In genomic region chr6:83615025-83615999, GRCh38 we compare ENCODE assay signal across 8 cellular contexts.
DNase-seq lines count a peak whose midpoint lies in the region; ATAC-seq, FAIRE-seq and TF ChIP-seq lines count a peak whose summit lies in the region.

No MANE protein-coding gene starts in this region.

- no peak for TF ChIP-seq POLR2A in testis (IDR thresholded peaks at IDR 0.05)

- H3K27ac ChIP-seq in Karpas-422 (ENCODE audit: low read length) (no peak overlapping the region), SK-N-SH (ENCODE audit: low read depth in 2 of 2, low read length in 1 of 2) (peak overlapping the region; percentile 29 to 100; a peak in 3 of 4 replicates), foreskin keratinocyte (no peak overlapping the region), testis (no peak overlapping the region)

- POLR2A ChIA-PET in SK-N-SH (lab: Yijun Ruan, JAX): interaction anchor here (1.4 to 1.8 kb wide), 3 partner anchors 94 to 244 kb away, joined by 4 to 27 read pairs (median 15); partner anchors contain the start of genes CYB5R4, RIPPLY2 and SNAP91

- H3K27me3 ChIP-seq in Karpas-422 (ENCODE audit: low read length): no peaks in the 10 kb centered on the region
- H3K27me3 ChIP-seq in SK-N-SH (ENCODE audit: insufficient read depth): no peaks in the 10 kb centered on the region
- H3K27me3 ChIP-seq in foreskin keratinocyte: no peaks in the 10 kb centered on the region
- no peaks in the 10 kb centered on the region for H3K27me3 ChIP-seq in testis

- peak; percentile 68 for ATAC-seq in foreskin keratinocyte

- 23% methylated on average over 6 of the region's 6 CpGs for WGBS in SK-N-SH (ENCODE audit: low lambda C conversion rate)
- WGBS in testis, 2 donors: 67 to 73% methylated on average over 6 of the region's 6 CpGs

- no peak for FAIRE-seq in GM19239 (lab: Jason Lieb, UNC)

- H3K79me2 ChIP-seq in Karpas-422 (ENCODE audit: low read length) (no peaks in the 10 kb centered on the region), SK-N-SH (ENCODE audit: insufficient read depth) (no peaks in the 10 kb centered on the region)

- CTCF ChIA-PET in SK-N-SH (lab: Yijun Ruan, JAX): interaction anchor here (0.6 to 2.3 kb wide), 28 partner anchors 9 to 612 kb away, joined by 3 to 9 read pairs (median 3); partner anchors contain the start of genes CEP162, CYB5R4, DOP1A and RIPPLY2

- H3K9me3 ChIP-seq in Karpas-422 (ENCODE audit: low read length) (no peaks in the 10 kb centered on the region), SK-N-SH (no peaks in the 10 kb centered on the region), testis (no peaks in the 10 kb centered on the region)

- H3K9me2 ChIP-seq in Karpas-422 (replicated peaks; ENCODE audit: insufficient read depth, low read length) (no peaks in the 10 kb centered on the region), SK-N-SH (no peaks in the 10 kb centered on the region)

- H2AFZ ChIP-seq in Karpas-422 (ENCODE audit: low read length) (no peak overlapping the region), SK-N-SH (ENCODE audit: low read depth) (peak overlapping the region; percentile 80; the same call in 1 of the 2 replicates)

- H3K4me1 ChIP-seq in Karpas-422 (ENCODE audit: low read length) (no peaks in the 10 kb centered on the region), SK-N-SH (ENCODE audit: control insufficient read depth in 1 of 2, insufficient read depth in 2 of 2, low read depth in 1 of 2, low read length in 1 of 2) (peaks cover 0 to 34% of the 10 kb centered on the region in 2 experiments; a peak in 2 of 4 replicates), foreskin keratinocyte (no peaks in the 10 kb centered on the region), testis (no peaks in the 10 kb centered on the region)

- H3K36me3 ChIP-seq in Karpas-422 (ENCODE audit: insufficient read depth, low read length) (no peaks in the 10 kb centered on the region), SK-N-SH (replicated peaks in 1 of 2; ENCODE audit: control insufficient read depth in 1 of 2, insufficient read depth in 2 of 2, low read length in 1 of 2) (no peaks in the 10 kb centered on the region), testis (ENCODE audit: low read depth, missing control alignments) (no peaks in the 10 kb centered on the region)

- TF ChIP-seq RAD21 in SK-N-SH (IDR thresholded peaks at IDR 0.05; ENCODE audit: low read length): peak; percentile 67

- peak in 1 of 2 experiments; percentile 91; a peak in 2 of 4 replicates for TF ChIP-seq EP300 in SK-N-SH (IDR thresholded peaks at IDR 0.05; ENCODE audit: borderline replicate concordance in 1 of 2, low read depth in 1 of 2, low read length in 1 of 2)

- no peaks in the 10 kb centered on the region for H3F3A ChIP-seq in SK-N-SH (replicated peaks; ENCODE audit: insufficient read depth)

- H3K4me2 ChIP-seq in Karpas-422 (ENCODE audit: low read depth, low read length, poor library complexity, severe bottlenecking) (no peak overlapping the region), SK-N-SH (0 out of 2 replicates have a peak overlapping the region, but pooled peaks have one; percentile 34)

- peak; percentile 36 for DNase-seq in COR-L47 (lab: John Stamatoyannopoulos, UW)
- DNase-seq in GM19239 (ENCODE audit: insufficient read length, low spot score): peak; percentile 5
- DNase-seq in Karpas-422: peak; percentile 72
- peak; percentile 71 for DNase-seq in SK-N-SH
- peak in 1 of 2 donors; percentile 27 for DNase-seq in foreskin keratinocyte
- no peak for DNase-seq in testis
- DNase-seq in stimulated activated CD4-positive, alpha-beta T cell treated with anti-CD3 and anti-CD28 coated beads, Interleukin-4, amount 100 ng/mL, for 1 hour: no peak
- no peak for DNase-seq in NCI-H1048 (lab: John Stamatoyannopoulos, UW)

- H3K4me3 ChIP-seq in Karpas-422 (ENCODE audit: low read length) (no peak overlapping the region), SK-N-SH (ENCODE audit: low read depth in 2 of 2, low read length in 1 of 2) (peak overlapping the region in 1 of 2 experiments; percentile 29; a peak in 3 of 4 replicates), testis (no peak overlapping the region)

- intact Hi-C loops in testis (cut with DNase I; ENCODE audit: low total_unique reads): no loop called here

- H4K20me1 ChIP-seq in Karpas-422 (ENCODE audit: insufficient read depth, low read depth, low read length): no peaks in the 10 kb centered on the region
- H4K20me1 ChIP-seq in SK-N-SH (ENCODE audit: insufficient read depth): no peaks in the 10 kb centered on the region

- H3K9ac ChIP-seq in Karpas-422 (ENCODE audit: low read length) (no peak overlapping the region), SK-N-SH (no peak overlapping the region)

- TF ChIP-seq CTCF in SK-N-SH (IDR thresholded peaks at IDR 0.05): peak; percentile 79
- TF ChIP-seq CTCF in foreskin keratinocyte (conservative IDR thresholded peaks at IDR 0.05): peak; percentile 66
- peak; percentile 27 to 72 (median 34) for TF ChIP-seq CTCF in testis (IDR thresholded peaks at IDR 0.05)

TF ChIP-seq in SK-N-SH, 30 proteins besides CTCF, POLR2A, EP300 and RAD21:
- no peak for TF ChIP-seq MAX (IDR thresholded peaks at IDR 0.05; ENCODE audit: low read depth)
- TF ChIP-seq SMC3 (IDR thresholded peaks at IDR 0.05; ENCODE audit: low read depth, low read length): peak; percentile 56
- TF ChIP-seq TCF12 (IDR thresholded peaks at IDR 0.05): peak; percentile 49; the same call in 1 of the 2 replicates
- TF ChIP-seq MXI1 (IDR thresholded peaks at IDR 0.05; ENCODE audit: low read depth, low read length): peak; percentile 34; the same call in 1 of the 2 replicates
- TF ChIP-seq GABPA (IDR thresholded peaks at IDR 0.05; ENCODE audit: low read depth): 0 out of 2 replicates have a peak, but pooled peaks have one; percentile 13
- TF ChIP-seq FOXJ3 (CRISPR knock-in tag; IDR thresholded peaks at IDR 0.05): peak; percentile 60
- TF ChIP-seq NFIC (IDR thresholded peaks at IDR 0.05; ENCODE audit: borderline replicate concordance): no peak
- peak; percentile 82 for TF ChIP-seq RCOR1 (IDR thresholded peaks at IDR 0.05; ENCODE audit: low read length)
- TF ChIP-seq CHD2 (IDR thresholded peaks at IDR 0.05; ENCODE audit: low read length, partially characterized antibody): peak; percentile 73
- peak; percentile 66; the same call in 1 of the 2 replicates for TF ChIP-seq TEAD4 (IDR thresholded peaks at IDR 0.05; ENCODE audit: borderline replicate concordance, insufficient read depth)
- TF ChIP-seq USF1 (IDR thresholded peaks at IDR 0.05; ENCODE audit: borderline replicate concordance, low read depth): no peak
- TF ChIP-seq GATA2 (CRISPR knock-in tag; IDR thresholded peaks at IDR 0.05): peak; percentile 89
- TF ChIP-seq RFX5 (IDR thresholded peaks at IDR 0.05; ENCODE audit: low read length): 0 out of 2 replicates have a peak, but pooled peaks have one; percentile 38
- peak; percentile 49 for TF ChIP-seq PBX3 (IDR thresholded peaks at IDR 0.05)

Comparison
In these comparisons a context has a peak if more than half of its experiments do, and no peak if none do; other contexts are left out.
1. DNase-seq: peak in COR-L47 (single experiment), GM19239 (single experiment), Karpas-422 (single experiment) and SK-N-SH (single experiment); none in testis (single experiment), stimulated activated CD4-positive, alpha-beta T cell treated with anti-CD3 and anti-CD28 coated beads, Interleukin-4, amount 100 ng/mL, for 1 hour (single experiment) and NCI-H1048 (single experiment).
2. H3K27ac ChIP-seq: peak in SK-N-SH (2 of 2); none in Karpas-422 (single experiment), foreskin keratinocyte (single experiment) and testis (0 of 2).
3. Peak in every context shown above with its lines, with median percentiles within 50 percentile points of each other: CTCF ChIP-seq.